In genomic region chr2:216636570-216637450, GRCh38 we compare ENCODE assay signal across 8 cellular contexts. TPM values are rescaled to one million over a fixed set of nuclear protein-coding genes. Genes with fewer than 3 reads are reported as not detected.
DNase-seq lines count a peak whose midpoint lies in the region; ATAC-seq and TF ChIP-seq lines count a peak whose summit lies in the region.

No MANE protein-coding gene starts in this region.

- CTCF ChIA-PET in CD8-positive, alpha-beta memory T cell (lab: Charles Lee) = no interaction called here

- H3K9ac ChIP-seq in fibroblast of lung (ENCODE audit: insufficient read depth, low read length) (no peak overlapping the region), rectal smooth muscle tissue (ENCODE audit: low read length) (no peak overlapping the region)

- no peaks in the 10 kb centered on the region for H4K20me1 ChIP-seq in fibroblast of lung (ENCODE audit: control insufficient read depth, extremely low read depth, insufficient read depth, low read length)

- no peak overlapping the region for H3K27ac Mint-ChIP-seq in CD8-positive, alpha-beta memory T cell

- H3K27me3 ChIP-seq in HAP-1 (ENCODE audit: low read depth) = no peaks in the 10 kb centered on the region
- H3K27me3 ChIP-seq in fibroblast of lung (ENCODE audit: control insufficient read depth, insufficient read depth, low read length) = peaks cover 31% of the 10 kb centered on the region
- H3K27me3 ChIP-seq in rectal smooth muscle tissue (ENCODE audit: control insufficient read depth, insufficient read depth, low read length) = peaks cover 8% of the 10 kb centered on the region
- H3K27me3 ChIP-seq in CD8-positive, alpha-beta memory T cell (ENCODE audit: insufficient read depth, low read length, poor library complexity, severe bottlenecking) = peaks cover 26% of the 10 kb centered on the region

- in situ Hi-C loops in HAP-1 (cut with MboI; ENCODE audit: low sequenced_read_pairs) = no loop called here

- H3K27ac ChIP-seq in fibroblast of lung (ENCODE audit: insufficient read depth, low read length) = no peak overlapping the region
- no peak overlapping the region for H3K27ac ChIP-seq in rectal smooth muscle tissue (ENCODE audit: low read depth, low read length)
- no peak overlapping the region for H3K27ac ChIP-seq in CD8-positive, alpha-beta memory T cell (ENCODE audit: low read depth, low read length)

- ATAC-seq in HG03039 (IDR thresholded peaks at IDR 0.05; ENCODE audit: unreplicated experiment) (no peak), GM19397 (IDR thresholded peaks at IDR 0.05; ENCODE audit: unreplicated experiment) (no peak)

- POLR2A ChIA-PET in CD8-positive, alpha-beta memory T cell (lab: Charles Lee) = no interaction called here

- H3K27me3 Mint-ChIP-seq in CD8-positive, alpha-beta memory T cell = peaks cover 36 to 62% of the 10 kb centered on the region in 2 donors

- H3K36me3 ChIP-seq in HAP-1 (replicated peaks) = peaks cover 31% of the 10 kb centered on the region
- H3K36me3 ChIP-seq in fibroblast of lung (ENCODE audit: control insufficient read depth, insufficient read depth, low read length) = no peaks in the 10 kb centered on the region
- no peaks in the 10 kb centered on the region for H3K36me3 ChIP-seq in rectal smooth muscle tissue (ENCODE audit: control insufficient read depth, insufficient read depth, low read length)
- H3K36me3 ChIP-seq in CD8-positive, alpha-beta memory T cell (ENCODE audit: insufficient read depth, low read length) = no peaks in the 10 kb centered on the region

- H3K36me3 Mint-ChIP-seq in CD8-positive, alpha-beta memory T cell = no peaks in the 10 kb centered on the region

- H2AFZ ChIP-seq in fibroblast of lung (ENCODE audit: low read length) = no peak overlapping the region

- H3K9me3 ChIP-seq in HAP-1 (no peaks in the 10 kb centered on the region), fibroblast of lung (ENCODE audit: control insufficient read depth, insufficient read depth, low read depth, low read length) (no peaks in the 10 kb centered on the region)
- H3K9me3 ChIP-seq in CD8-positive, alpha-beta memory T cell (ENCODE audit: low read length) = no peaks in the 10 kb centered on the region

- peak; percentile 89 to 93 for DNase-seq in HAP-1 (ENCODE audit: low spot score in 2 of 2)
- DNase-seq in OCI-M1 (lab: John Stamatoyannopoulos, UW) = peak; percentile 39
- DNase-seq in fibroblast of lung (ENCODE audit: low read depth in 2 of 2) = peak; percentile 56 to 84
- no peak for DNase-seq in CD8-positive, alpha-beta memory T cell
- DNase-seq in amygdala (lab: John Stamatoyannopoulos, UW) = no peak

- no peak overlapping the region for H3K4me3 Mint-ChIP-seq in CD8-positive, alpha-beta memory T cell

- peaks cover 20% of the 10 kb centered on the region for H3K4me1 ChIP-seq in HAP-1
- H3K4me1 ChIP-seq in fibroblast of lung (ENCODE audit: control insufficient read depth, extremely low read depth, insufficient read depth, low read length) = no peaks in the 10 kb centered on the region
- no peaks in the 10 kb centered on the region for H3K4me1 ChIP-seq in rectal smooth muscle tissue (ENCODE audit: control insufficient read depth, insufficient read depth, low read length)
- no peaks in the 10 kb centered on the region for H3K4me1 ChIP-seq in CD8-positive, alpha-beta memory T cell (ENCODE audit: insufficient read depth, low read length)

- H3K4me1 Mint-ChIP-seq in CD8-positive, alpha-beta memory T cell = peaks cover 19 to 25% (median 23%) of the 10 kb centered on the region in 3 donors

- no peak overlapping the region for H3K4me2 ChIP-seq in fibroblast of lung (ENCODE audit: extremely low read depth, insufficient read depth, low read length)

- H3K9me3 Mint-ChIP-seq in CD8-positive, alpha-beta memory T cell = peaks cover 0 to 2% (median 0%) of the 10 kb centered on the region in 5 donors

- H3K4me3 ChIP-seq in HAP-1 (peak overlapping the region; percentile 86), fibroblast of lung (replicated peaks in 1 of 4; ENCODE audit: control extremely low read depth in 1 of 4, insufficient read depth in 1 of 4, low read depth in 3 of 4, low read length in 4 of 4) (no peak overlapping the region), rectal smooth muscle tissue (ENCODE audit: low read length) (peak overlapping the region; percentile 15)
- H3K4me3 ChIP-seq in CD8-positive, alpha-beta memory T cell (ENCODE audit: low read length) = no peak overlapping the region

- TF ChIP-seq CTCF in fibroblast of lung (conservative IDR thresholded peaks at IDR 0.05 in 1 of 2, IDR thresholded peaks at IDR 0.05 in 1 of 2; ENCODE audit: low read depth in 1 of 2, low read length in 2 of 2) = no peak

- H3K79me2 ChIP-seq in fibroblast of lung (ENCODE audit: control insufficient read depth, insufficient read depth, low read length) = no peaks in the 10 kb centered on the region

RNA-seq across cellular contexts. Expression of gene IGFBP2, which starts 3.6 kb away (rescaled TPM):
- total RNA-seq in fibroblast of lung = 32.6 and 36.3 TPM in 2 replicates
- 8.6 and 26.0 TPM in 2 replicates for polyA plus RNA-seq in fibroblast of lung
- polyA plus RNA-seq in fibroblast of lung (2012) = 14.2 and 46.3 TPM in 2 replicates
- polyA minus RNA-seq in fibroblast of lung (ENCODE audit: low replicate concordance) = 10.2 and 20.3 TPM in 2 replicates
- total RNA-seq in CD8-positive, alpha-beta memory T cell = 1 to 10 TPM in 1 of 2 experiments, under 1 TPM in 1; 0.84 to 1.1 TPM
- polyA plus RNA-seq in CD8-positive, alpha-beta memory T cell = 1.2 TPM

RNA-seq across cellular contexts. Expression of gene IGFBP5, which starts 58.5 kb away (rescaled TPM):
- total RNA-seq in fibroblast of lung = 783 and 1,100 TPM in 2 replicates
- 712 and 2,607 TPM in 2 replicates for polyA plus RNA-seq in fibroblast of lung
- polyA plus RNA-seq in fibroblast of lung (2012) = 532 and 2,380 TPM in 2 replicates
- polyA minus RNA-seq in fibroblast of lung (ENCODE audit: low replicate concordance) = 654 and 2,537 TPM in 2 replicates
- not detected for total RNA-seq in CD8-positive, alpha-beta memory T cell
- not detected for polyA plus RNA-seq in CD8-positive, alpha-beta memory T cell

Comparison
In these comparisons a context has a peak if more than half of its experiments do, and no peak if none do; other contexts are left out.
1. DNase-seq: peak in HAP-1 (2 of 2), OCI-M1 (single experiment) and fibroblast of lung (2 of 2); none in CD8-positive, alpha-beta memory T cell (0 of 5) and amygdala (0 of 56).
2. H3K4me3 ChIP-seq: peak in HAP-1 (single experiment) and rectal smooth muscle tissue (single experiment); none in fibroblast of lung (0 of 4) and CD8-positive, alpha-beta memory T cell (single experiment).
3. RNA of gene IGFBP2, which starts 3.6 kb away (total RNA-seq): 32.6 to 36.3 TPM in fibroblast of lung; 0.84 to 1.1 TPM in CD8-positive, alpha-beta memory T cell; every median in the first group is over 10 times any median in the second.
4. RNA of gene IGFBP5, which starts 58.5 kb away (total RNA-seq): 783 to 1,100 TPM in fibroblast of lung; not detected in CD8-positive, alpha-beta memory T cell; every median in the first group is over 100 times any median in the second.